8 cellular contexts compared by ENCODE assay signal in the genomic region with DNA sequence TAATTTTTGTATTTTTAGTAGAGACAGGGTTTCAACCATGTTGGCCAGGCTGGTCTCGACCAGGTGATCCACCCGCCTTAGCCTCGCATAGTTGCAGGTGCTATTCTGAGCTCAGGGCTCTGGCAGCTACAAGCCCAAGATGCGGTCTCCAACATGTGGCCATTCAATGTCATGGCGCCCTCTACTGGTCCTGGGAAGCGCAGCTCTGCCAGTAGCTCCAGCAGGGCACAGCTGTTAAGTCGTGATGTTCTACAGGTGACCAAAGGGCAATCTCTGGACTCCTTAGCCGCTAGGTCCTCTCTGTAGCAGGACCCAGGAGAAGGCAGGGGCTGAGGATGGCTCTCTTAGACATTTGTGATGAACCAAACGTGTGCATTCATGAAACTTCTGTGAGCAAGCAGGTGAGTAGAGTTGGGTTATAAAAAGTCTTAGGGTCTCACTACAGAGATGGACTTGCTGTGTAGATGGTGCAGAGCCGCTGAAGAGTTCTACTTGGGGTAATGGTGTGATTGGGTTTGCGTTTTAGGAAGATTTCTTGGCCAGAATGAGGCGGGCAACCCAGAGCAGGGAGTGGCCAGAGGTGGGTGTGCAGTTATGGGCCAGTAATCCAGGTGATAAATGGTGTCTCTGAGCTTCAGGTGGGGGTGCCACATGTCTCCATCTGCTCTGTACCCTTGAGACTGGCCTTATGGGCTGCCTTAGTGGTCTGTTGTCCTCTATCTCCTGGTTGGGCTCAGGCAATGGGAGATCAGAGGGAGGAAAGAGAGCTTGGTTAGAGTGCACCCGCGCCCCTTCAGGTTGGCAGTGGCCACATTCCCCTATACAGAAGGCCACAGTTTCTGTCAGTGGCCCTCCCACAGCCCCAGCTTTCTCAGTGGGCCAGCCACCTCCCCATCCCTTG. TPM values are rescaled to one million over a fixed set of nuclear protein-coding genes. Genes with fewer than 3 reads are reported as not detected.
DNase-seq lines count a peak whose midpoint lies in the region; ATAC-seq and TF ChIP-seq lines count a peak whose summit lies in the region.

No MANE protein-coding gene starts in this region.

- TF ChIP-seq POLR2A in Peyer's patch (IDR thresholded peaks at IDR 0.05) = no peak
- TF ChIP-seq POLR2A in ovary (IDR thresholded peaks at IDR 0.05) = no peak

- H3K9me3 ChIP-seq in Peyer's patch = peaks cover 0 to 10% (median 0%) of the 10 kb centered on the region in 4 donors
- H3K9me3 ChIP-seq in ovary = no peaks in the 10 kb centered on the region

- no peak overlapping the region for H3K27ac ChIP-seq in Peyer's patch
- H3K27ac ChIP-seq in foreskin keratinocyte = no peak overlapping the region
- H3K27ac ChIP-seq in ovary = no peak overlapping the region

- H3K4me3 ChIP-seq in Peyer's patch = no peak overlapping the region
- H3K4me3 ChIP-seq in ovary = no peak overlapping the region

- 31 to 37% (median 33%) methylated on average over 14 of the region's 14 CpGs for WGBS in ovary, 3 donors

- DNase-seq in DMS153 (lab: John Stamatoyannopoulos, UW) (peak; percentile 25), GM20000 (ENCODE audit: low spot score) (peak; percentile 75), HuH-7.5 (ENCODE audit: low spot score) (peak; percentile 38), Peyer's patch (peak; percentile 49 to 85 (median 85)), activated T-helper 1 cell treated with Interleukin-2 at 50 U/mL for 16 hours (ENCODE audit: low read depth) (peak; percentile 20), foreskin keratinocyte (peak; percentile 58 to 78), ovary (peak in 3 of 5 donors; percentile 16 to 19 (median 17)), ureter (ENCODE audit: low spot score) (peak; percentile 77)

- intact Hi-C loops in ovary (cut with DNase I) = no loop called here

- TF ChIP-seq EP300 in ovary (IDR thresholded peaks at IDR 0.05) = no peak

- no peaks in the 10 kb centered on the region for H3K4me1 ChIP-seq in Peyer's patch
- no peaks in the 10 kb centered on the region for H3K4me1 ChIP-seq in foreskin keratinocyte
- H3K4me1 ChIP-seq in ovary (ENCODE audit: insufficient read depth) = no peaks in the 10 kb centered on the region

- H3K36me3 ChIP-seq in Peyer's patch (no peaks in the 10 kb centered on the region), ovary (no peaks in the 10 kb centered on the region)

- H3K27me3 ChIP-seq in Peyer's patch (no peaks in the 10 kb centered on the region), foreskin keratinocyte (no peaks in the 10 kb centered on the region), ovary (no peaks in the 10 kb centered on the region)

- peak; percentile 94 for TF ChIP-seq CTCF in GM20000 (IDR thresholded peaks at IDR 0.05; ENCODE audit: extremely low read depth, missing control alignments)
- TF ChIP-seq CTCF in Peyer's patch (IDR thresholded peaks at IDR 0.05) = peak in 5 of 6 experiments; percentile 16 to 81 (median 74)
- peak; percentile 96 for TF ChIP-seq CTCF in foreskin keratinocyte (conservative IDR thresholded peaks at IDR 0.05)
- no peak for TF ChIP-seq CTCF in ovary (IDR thresholded peaks at IDR 0.05)

- ATAC-seq in foreskin keratinocyte = peak; percentile 87

RNA-seq across cellular contexts. Expression of a gene that starts 31.0 kb away (rescaled TPM):
- total RNA-seq in Peyer's patch (not detected), foreskin keratinocyte (0.21 and 0.44 TPM in 2 replicates), ovary (not detected), ureter (not detected)
- polyA plus RNA-seq in foreskin keratinocyte (0.43 and 0.57 TPM in 2 replicates), ovary (not detected)

RNA-seq across cellular contexts. Expression of a gene that starts 35.8 kb away (rescaled TPM):
- total RNA-seq in Peyer's patch (not detected), foreskin keratinocyte (0.32 and 0.85 TPM in 2 replicates), ovary (not detected), ureter (not detected)
- polyA plus RNA-seq in foreskin keratinocyte (0.43 and 0.50 TPM in 2 replicates), ovary (not detected)

Comparison
In these comparisons a context has a peak if more than half of its experiments do, and no peak if none do; other contexts are left out.
1. DNase-seq: peak in every context shown above with its lines; median percentile 85 in Peyer's patch; 77 in ureter; 75 in GM20000; 68 in foreskin keratinocyte; 38 in HuH-7.5; 25 in DMS153; 20 in activated T-helper 1 cell treated with Interleukin-2 at 50 U/mL for 16 hours; 17 in ovary.
2. CTCF ChIP-seq: peak in GM20000 (single experiment), Peyer's patch (5 of 6) and foreskin keratinocyte (single experiment); none in ovary (0 of 3).